21 cellular contexts compared by ENCODE assay signal in the genomic region with DNA sequence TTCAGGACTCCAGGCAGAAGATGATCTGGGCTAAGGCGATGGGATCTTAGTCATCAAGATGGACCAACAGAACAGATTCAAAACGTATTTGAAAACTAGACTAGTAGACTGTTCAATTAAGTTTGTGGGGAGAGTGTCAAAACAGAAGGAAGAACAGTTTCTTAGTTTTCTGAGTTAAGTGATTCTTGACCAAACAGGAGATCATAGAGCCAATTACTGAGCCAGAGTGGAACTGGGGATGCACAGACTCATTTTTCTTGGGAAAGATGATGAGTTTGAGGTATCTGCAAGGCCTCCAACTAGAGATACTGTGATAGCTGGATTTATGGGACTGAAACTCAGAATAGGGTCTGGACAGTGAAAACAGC.
DNase-seq lines count a peak whose midpoint lies in the region; ATAC-seq, FAIRE-seq and TF ChIP-seq lines count a peak whose summit lies in the region.
"Had no signal": no experiment of that assay in that cellular context is flagged by ENCODE, and none has a peak within 500 bp of the region (broad histone marks: within the 10 kb centered on the region; RNA-seq: fewer than 3 reads in every experiment).

No MANE protein-coding gene starts in this region.

- TF ChIP-seq CTCF in SK-N-SH (IDR thresholded peaks at IDR 0.05) (no peak), RWPE2 (IDR thresholded peaks at IDR 0.05; ENCODE audit: poor library complexity, severe bottlenecking) (no peak), smooth muscle cell (IDR thresholded peaks at IDR 0.05; ENCODE audit: borderline replicate concordance, insufficient read depth, poor library complexity, severe bottlenecking) (no peak)

- no peaks in the 10 kb centered on the region for H3K9me3 ChIP-seq in SK-N-SH
- no peaks in the 10 kb centered on the region for H3K9me3 ChIP-seq in RWPE2 (ENCODE audit: severe bottlenecking)
- no peaks in the 10 kb centered on the region for H3K9me3 ChIP-seq in smooth muscle cell (replicated peaks; ENCODE audit: low read depth)
- H3K9me3 ChIP-seq: upper lobe of right lung had no signal

- H3K27ac ChIP-seq in SK-N-SH (ENCODE audit: low read depth in 2 of 2, low read length in 1 of 2) (peak overlapping the region in 1 of 2 experiments; percentile 74; a peak in 2 of 4 replicates), RWPE2 (ENCODE audit: poor library complexity, severe bottlenecking) (peak overlapping the region; percentile 35), smooth muscle cell (ENCODE audit: low read depth) (peak overlapping the region; percentile 56)
- H3K27ac ChIP-seq: coronary artery, upper lobe of right lung had no signal

- H3F3A ChIP-seq in SK-N-SH (replicated peaks; ENCODE audit: insufficient read depth) (peaks cover 59% of the 10 kb centered on the region), smooth muscle cell (ENCODE audit: low read depth) (peaks cover 6% of the 10 kb centered on the region)

- 40% methylated on average over 2 of the region's 2 CpGs for WGBS in SK-N-SH (ENCODE audit: low lambda C conversion rate)
- 26% methylated on average over 2 of the region's 2 CpGs for WGBS in smooth muscle cell (ENCODE audit: low lambda C conversion rate)

- TF ChIP-seq EP300 in SK-N-SH (IDR thresholded peaks at IDR 0.05; ENCODE audit: borderline replicate concordance in 1 of 2, low read depth in 1 of 2, low read length in 1 of 2): no peak

- no peak for TF ChIP-seq RAD21 in SK-N-SH (IDR thresholded peaks at IDR 0.05; ENCODE audit: low read length)

- H3K4me3 ChIP-seq in SK-N-SH (ENCODE audit: low read depth in 2 of 2, low read length in 1 of 2) (peak overlapping the region in 1 of 2 experiments; percentile 25; a peak in 1 of 4 replicates), RWPE2 (ENCODE audit: severe bottlenecking) (no peak overlapping the region), smooth muscle cell (no peak overlapping the region)
- H3K4me3 ChIP-seq: coronary artery, upper lobe of right lung had no signal

- H2AFZ ChIP-seq in SK-N-SH (ENCODE audit: low read depth) (no peak overlapping the region), smooth muscle cell (ENCODE audit: low read depth) (no peak overlapping the region)

- H3K36me3 ChIP-seq in SK-N-SH (replicated peaks in 1 of 2; ENCODE audit: control insufficient read depth in 1 of 2, insufficient read depth in 2 of 2, low read length in 1 of 2) (no peaks in the 10 kb centered on the region), RWPE2 (ENCODE audit: low read depth) (no peaks in the 10 kb centered on the region), smooth muscle cell (ENCODE audit: low read depth) (no peaks in the 10 kb centered on the region)
- H3K36me3 ChIP-seq: upper lobe of right lung had no signal

- H3K79me2 ChIP-seq in SK-N-SH (ENCODE audit: insufficient read depth) (no peaks in the 10 kb centered on the region), smooth muscle cell (ENCODE audit: low read depth) (no peaks in the 10 kb centered on the region)

- H3K9me2 ChIP-seq in SK-N-SH: no peaks in the 10 kb centered on the region

- H3K27me3 ChIP-seq in SK-N-SH (ENCODE audit: insufficient read depth) (no peaks in the 10 kb centered on the region), RWPE2 (ENCODE audit: insufficient read depth, poor library complexity, severe bottlenecking) (no peaks in the 10 kb centered on the region), smooth muscle cell (ENCODE audit: low read depth) (no peaks in the 10 kb centered on the region)
- H3K27me3 ChIP-seq: upper lobe of right lung had no signal

- H3K9ac ChIP-seq in SK-N-SH (0 out of 2 replicates have a peak overlapping the region, but pooled peaks have one; percentile 26), smooth muscle cell (ENCODE audit: low read depth) (no peak overlapping the region)

- CTCF ChIA-PET in SK-N-SH (lab: Yijun Ruan, JAX): no interaction called here

- no peak for ATAC-seq in SK-N-SH treated with all-trans-retinoic acid at 6 μM for 48 hours
- peak; percentile 4 for ATAC-seq in HG02852 (IDR thresholded peaks at IDR 0.05; ENCODE audit: unreplicated experiment)
- no peak for ATAC-seq in RWPE2 (ENCODE audit: low read depth)

- DNase-seq in SK-N-SH: no peak
- DNase-seq in RWPE2 (ENCODE audit: low spot score): no peak
- DNase-seq in smooth muscle cell (lab: John Stamatoyannopoulos, UW; ENCODE audit: unreplicated experiment): no peak
- no peak for DNase-seq in activated effector memory CD4-positive, alpha-beta T cell treated with Interleukin-2 at 50 U/mL for 16 hours
- DNase-seq in GM19239 (ENCODE audit: insufficient read length, low spot score): no peak
- no peak for DNase-seq in anterior cingulate cortex (lab: John Stamatoyannopoulos, UW)
- DNase-seq: activated CD4-positive, alpha-beta T cell treated with anti-CD3 and anti-CD28 coated beads for 1 hour; activated CD8-positive, alpha-beta memory T cell treated with anti-CD3 and anti-CD28 coated beads, Interleukin-2, amount 50 U/mL, for 48 hours; erythroblast; head of caudate nucleus; mesendoderm; NCI-H1436 treated with DMSO at 0.1 percent for 48 hours; NCI-H345; nephron progenitor cell; SHP77 treated with DMSO at 0.1 percent for 48 hours; stimulated activated naive CD4-positive, alpha-beta T cell treated with Interleukin-2 at 50 U/mL for 16 hours; T-helper 9 cell; upper lobe of right lung had no signal

- H4K20me1 ChIP-seq in SK-N-SH (ENCODE audit: insufficient read depth) (no peaks in the 10 kb centered on the region), smooth muscle cell (ENCODE audit: low read depth) (peaks cover 28% of the 10 kb centered on the region)

- no peak for FAIRE-seq in GM19239 (lab: Jason Lieb, UNC)

- peaks cover 8 to 67% of the 10 kb centered on the region in 2 experiments for H3K4me1 ChIP-seq in SK-N-SH (ENCODE audit: control insufficient read depth in 1 of 2, insufficient read depth in 2 of 2, low read depth in 1 of 2, low read length in 1 of 2)
- H3K4me1 ChIP-seq in RWPE2 (ENCODE audit: insufficient read depth, poor library complexity, severe bottlenecking): peaks cover 47% of the 10 kb centered on the region
- H3K4me1 ChIP-seq in smooth muscle cell (ENCODE audit: low read depth): no peaks in the 10 kb centered on the region

- H3K4me2 ChIP-seq in SK-N-SH (peak overlapping the region; percentile 73), smooth muscle cell (peak overlapping the region; percentile 76)

- POLR2A ChIA-PET in SK-N-SH (lab: Yijun Ruan, JAX): no interaction called here

TF ChIP-seq in SK-N-SH, 30 proteins besides CTCF, POLR2A, EP300 and RAD21:
- TF ChIP-seq EZH2phosphoT487 (IDR thresholded peaks at IDR 0.05; ENCODE audit: borderline replicate concordance, low read depth): no peak
- TF ChIP-seq, protein P1, sequence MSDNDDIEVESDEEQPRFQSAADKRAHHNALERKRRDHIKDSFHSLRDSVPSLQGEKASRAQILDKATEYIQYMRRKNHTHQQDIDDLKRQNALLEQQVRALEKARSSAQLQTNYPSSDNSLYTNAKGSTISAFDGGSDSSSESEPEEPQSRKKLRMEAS (IDR thresholded peaks at IDR 0.05; ENCODE audit: low read depth): 0 out of 2 replicates have a peak, but pooled peaks have one; percentile 9
- TF ChIP-seq FOSL2 (IDR thresholded peaks at IDR 0.05; ENCODE audit: borderline replicate concordance, low read depth): no peak
- TF ChIP-seq NRF1 (IDR thresholded peaks at IDR 0.05; ENCODE audit: low read depth, low read length): no peak
- TF ChIP-seq MXI1 (IDR thresholded peaks at IDR 0.05; ENCODE audit: low read depth, low read length): no peak
- 0 out of 2 replicates have a peak, but pooled peaks have one; percentile 18 for TF ChIP-seq JUND (IDR thresholded peaks at IDR 0.05)

TF ChIP-seq in SK-N-SH treated with all-trans-retinoic acid at 6 μM for 48 hours, 23 proteins besides CTCF, POLR2A, EP300 and RAD21:
- TF ChIP-seq TCF4 (CRISPR knock-in tag; IDR thresholded peaks at IDR 0.05; ENCODE audit: borderline replicate concordance) (no peak), ZNF565 (CRISPR knock-in tag; conservative IDR thresholded peaks at IDR 0.05; ENCODE audit: low read depth) (no peak), ESRRG (CRISPR knock-in tag; IDR thresholded peaks at IDR 0.05) (no peak), GLIS3 (CRISPR knock-in tag; IDR thresholded peaks at IDR 0.05) (no peak)
